16 cellular contexts compared by ENCODE assay signal in genomic region chr13:40031031-40031430, GRCh38.
DNase-seq lines count a peak whose midpoint lies in the region; ATAC-seq and TF ChIP-seq lines count a peak whose summit lies in the region.
"Had no signal": no experiment of that assay in that cellular context is flagged by ENCODE, and none has a peak within 500 bp of the region (broad histone marks: within the 10 kb centered on the region; RNA-seq: fewer than 3 reads in every experiment).

No MANE protein-coding gene starts in this region.

- ATAC-seq in IMR-90 (ENCODE audit: low read depth) (no peak), left lobe of liver (no peak), mucosa of descending colon (no peak)
- ATAC-seq: activated CD8-positive, alpha-beta memory T cell treated with anti-CD3 and anti-CD28 coated beads, Interleukin-2, amount 10 ng/mL, durations not matched to agents 7 days and 5 days had no signal

- no peak overlapping the region for H2BK120ac ChIP-seq in IMR-90 (ENCODE audit: low read depth, low read length)

- H3K9me1 ChIP-seq in IMR-90 (ENCODE audit: insufficient read depth, low read length): no peaks in the 10 kb centered on the region

- peaks cover 33% of the 10 kb centered on the region for H3K4me1 ChIP-seq in BLaER1
- no peaks in the 10 kb centered on the region for H3K4me1 ChIP-seq in IMR-90 (ENCODE audit: control insufficient read depth, insufficient read depth, low read length)
- H3K4me1 ChIP-seq in mucosa of descending colon (ENCODE audit: low read depth): no peaks in the 10 kb centered on the region

- H3K4me3 ChIP-seq in BLaER1: no peak overlapping the region
- no peak overlapping the region for H3K4me3 ChIP-seq in IMR-90 (ENCODE audit: insufficient read depth, low read depth, low read length)
- no peak overlapping the region for H3K4me3 ChIP-seq in mucosa of descending colon

- H3K4me2 ChIP-seq in BLaER1 (peak overlapping the region; percentile 56), IMR-90 (ENCODE audit: low read depth, low read length) (no peak overlapping the region)

- POLR2A ChIA-PET in IMR-90 (lab: Charles Lee; ENCODE audit: unreplicated experiment): no interaction called here

- no peak overlapping the region for H2BK20ac ChIP-seq in IMR-90 (ENCODE audit: low read depth, low read length)

- DNase-seq in IMR-90 (peak; percentile 16), dermis blood vessel endothelial cell (peak; percentile 67), myocyte (ENCODE audit: low read depth) (peak; percentile 27), KBM-7 (no peak), left lobe of liver (ENCODE audit: low spot score) (no peak), mucosa of descending colon (no peak)
- DNase-seq in activated effector memory CD4-positive, alpha-beta T cell treated with Interleukin-2 at 50 U/mL for 16 hours: no peak
- DNase-seq: activated CD8-positive, alpha-beta memory T cell treated with anti-CD3 and anti-CD28 coated beads, Interleukin-2, amount 10 ng/mL, durations not matched to agents 7 days and 5 days; activated naive CD8-positive, alpha-beta T cell treated with anti-CD3 and anti-CD28 coated beads, Interleukin-2, amount 10 ng/mL, durations not matched to agents 7 days and 5 days; CD4-positive, alpha-beta T cell; GOT3; nucleus accumbens; SIG-M5; stimulated activated CD4-positive, alpha-beta T cell treated with anti-CD3 and anti-CD28 coated beads, Interleukin-2, amount 100 ng/mL, for 48 hours; stimulated activated naive CD4-positive, alpha-beta T cell had no signal

- no peak overlapping the region for H4K8ac ChIP-seq in IMR-90 (ENCODE audit: low read depth in 2 of 2, low read length in 2 of 2)

- no peaks in the 10 kb centered on the region for H3K36me3 ChIP-seq in BLaER1
- no peaks in the 10 kb centered on the region for H3K36me3 ChIP-seq in IMR-90 (ENCODE audit: control insufficient read depth, insufficient read depth, low read length)
- no peaks in the 10 kb centered on the region for H3K36me3 ChIP-seq in mucosa of descending colon (ENCODE audit: low read depth)

- no peak overlapping the region for H2BK5ac ChIP-seq in IMR-90 (ENCODE audit: low read depth, low read length, poor library complexity, severe bottlenecking)

- no peak overlapping the region for H3K4ac ChIP-seq in IMR-90 (ENCODE audit: low read depth, low read length)

- no peak overlapping the region for H4K5ac ChIP-seq in IMR-90 (ENCODE audit: low read depth, low read length)

- intact Hi-C loops in IMR-90 (cut with micrococcal nuclease) (no loop called here), mucosa of descending colon (cut with DNase I, micrococcal nuclease) (no loop called here)

- no peak for TF ChIP-seq CTCF in IMR-90 (conservative IDR thresholded peaks at IDR 0.05; ENCODE audit: low read depth, low read length)
- no peak for TF ChIP-seq CTCF in mucosa of descending colon (IDR thresholded peaks at IDR 0.05)

- no peak for TF ChIP-seq RAD21 in IMR-90 (IDR thresholded peaks at IDR 0.05; ENCODE audit: low read length)

- dilution Hi-C loops in IMR-90 (cut with HindIII; ENCODE audit: low sequenced_read_pairs, unreplicated experiment): no loop called here

- H2AK5ac ChIP-seq in IMR-90 (ENCODE audit: low read depth, low read length): no peak overlapping the region

- no peaks in the 10 kb centered on the region for H3K79me1 ChIP-seq in IMR-90 (ENCODE audit: low read depth in 1 of 2, low read length in 2 of 2)

- H3K27me3 ChIP-seq in BLaER1: no peaks in the 10 kb centered on the region
- H3K27me3 ChIP-seq in IMR-90 (ENCODE audit: control insufficient read depth, insufficient read depth, low read length): no peaks in the 10 kb centered on the region

- no peak overlapping the region for H3K56ac ChIP-seq in IMR-90 (ENCODE audit: extremely low read depth, insufficient read depth, low read length)

- BruUV-seq in IMR-90 (replicated peaks; lab: Mats Ljungman, UMichigan): no TSS peak

- no peak overlapping the region for H3K14ac ChIP-seq in IMR-90 (replicated peaks; ENCODE audit: low read depth, low read length)

- H3K18ac ChIP-seq in IMR-90 (ENCODE audit: low read depth, low read length): no peak overlapping the region

- in situ Hi-C loops in IMR-90 (cut with MboI; ENCODE audit: low sequenced_read_pairs): no loop called here
- in situ Hi-C loops in KBM-7 (cut with MboI; ENCODE audit: low pct_unique_long_range_greater_than_20kb, low sequenced_read_pairs): no loop called here

- no peak overlapping the region for H4K91ac ChIP-seq in IMR-90 (ENCODE audit: insufficient read depth, low read depth, low read length)

- H3K9ac ChIP-seq in BLaER1: no peak overlapping the region
- no peak overlapping the region for H3K9ac ChIP-seq in IMR-90 (ENCODE audit: low read depth, low read length)

- TF ChIP-seq POLR2A in IMR-90 (IDR thresholded peaks at IDR 0.05; ENCODE audit: low read depth, low read length): no peak

- no peak overlapping the region for H2AFZ ChIP-seq in IMR-90 (replicated peaks; ENCODE audit: low read length, poor library complexity)

- 17% methylated on average over 1 of the region's 4 CpGs; no CpG with 5 or more reads in 1 of the 2 experiments for WGBS in IMR-90 (ENCODE audit: extremely low coverage in 2 of 2, insufficient read length in 1 of 2), 2 experiments

- H3K23ac ChIP-seq in IMR-90 (ENCODE audit: low read depth, low read length): no peak overlapping the region

- H3K9me3 ChIP-seq in BLaER1: peaks cover 13% of the 10 kb centered on the region; the same call in 1 of the 2 replicates
- no peaks in the 10 kb centered on the region for H3K9me3 ChIP-seq in IMR-90 (ENCODE audit: control insufficient read depth, insufficient read depth, low read length)
- no peaks in the 10 kb centered on the region for H3K9me3 ChIP-seq in mucosa of descending colon

- no peak overlapping the region for H2BK15ac ChIP-seq in IMR-90 (ENCODE audit: low read depth, low read length)

- CTCF ChIA-PET in IMR-90 (lab: Yijun Ruan, JAX): no interaction called here

- H2AK9ac ChIP-seq in IMR-90 (replicated peaks; ENCODE audit: low read depth, low read length, poor library complexity): no peak overlapping the region

- H4K20me1 ChIP-seq in BLaER1 (no peaks in the 10 kb centered on the region), IMR-90 (ENCODE audit: insufficient read depth, low read length) (no peaks in the 10 kb centered on the region)

- H3K27ac ChIP-seq in BLaER1: peak overlapping the region; percentile 5; the same call in 1 of the 2 replicates
- no peak overlapping the region for H3K27ac ChIP-seq in IMR-90 (ENCODE audit: insufficient read depth, low read length)

TF ChIP-seq in IMR-90, 13 proteins besides CTCF, POLR2A, EP300 and RAD21:
- TF ChIP-seq, protein P1, sequence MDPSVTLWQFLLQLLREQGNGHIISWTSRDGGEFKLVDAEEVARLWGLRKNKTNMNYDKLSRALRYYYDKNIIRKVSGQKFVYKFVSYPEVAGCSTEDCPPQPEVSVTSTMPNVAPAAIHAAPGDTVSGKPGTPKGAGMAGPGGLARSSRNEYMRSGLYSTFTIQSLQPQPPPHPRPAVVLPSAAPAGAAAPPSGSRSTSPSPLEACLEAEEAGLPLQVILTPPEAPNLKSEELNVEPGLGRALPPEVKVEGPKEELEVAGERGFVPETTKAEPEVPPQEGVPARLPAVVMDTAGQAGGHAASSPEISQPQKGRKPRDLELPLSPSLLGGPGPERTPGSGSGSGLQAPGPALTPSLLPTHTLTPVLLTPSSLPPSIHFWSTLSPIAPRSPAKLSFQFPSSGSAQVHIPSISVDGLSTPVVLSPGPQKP (IDR thresholded peaks at IDR 0.05; ENCODE audit: borderline replicate concordance, low read depth, low read length): no peak
- TF ChIP-seq MAFK (IDR thresholded peaks at IDR 0.05; ENCODE audit: low read depth, low read length) (no peak), RFX5 (IDR thresholded peaks at IDR 0.05; ENCODE audit: low read depth, low read length) (no peak), NFE2L2 (IDR thresholded peaks at IDR 0.05; ENCODE audit: low read depth, low read length) (no peak), RCOR1 (IDR thresholded peaks at IDR 0.05; ENCODE audit: insufficient replicate concordance, low read length) (no peak), CHD1 (IDR thresholded peaks at IDR 0.05; ENCODE audit: low read depth, low read length) (no peak), MXI1 (IDR thresholded peaks at IDR 0.05; ENCODE audit: borderline replicate concordance, low read depth, low read length) (no peak), CEBPB (IDR thresholded peaks at IDR 0.05; ENCODE audit: low read depth, low read length) (no peak)
- TF ChIP-seq, protein P2, sequence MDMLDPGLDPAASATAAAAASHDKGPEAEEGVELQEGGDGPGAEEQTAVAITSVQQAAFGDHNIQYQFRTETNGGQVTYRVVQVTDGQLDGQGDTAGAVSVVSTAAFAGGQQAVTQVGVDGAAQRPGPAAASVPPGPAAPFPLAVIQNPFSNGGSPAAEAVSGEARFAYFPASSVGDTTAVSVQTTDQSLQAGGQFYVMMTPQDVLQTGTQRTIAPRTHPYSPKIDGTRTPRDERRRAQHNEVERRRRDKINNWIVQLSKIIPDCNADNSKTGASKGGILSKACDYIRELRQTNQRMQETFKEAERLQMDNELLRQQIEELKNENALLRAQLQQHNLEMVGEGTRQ (IDR thresholded peaks at IDR 0.05; ENCODE audit: low read depth, low read length): no peak

Comparison
In these comparisons a context has a peak if more than half of its experiments do, and no peak if none do; other contexts are left out.
1. DNase-seq: peak in IMR-90 (single experiment), dermis blood vessel endothelial cell (single experiment) and myocyte (single experiment); none in KBM-7 (single experiment), left lobe of liver (single experiment), mucosa of descending colon (0 of 3) and activated effector memory CD4-positive, alpha-beta T cell treated with Interleukin-2 at 50 U/mL for 16 hours (single experiment).